8 cellular contexts compared by ENCODE assay signal in the genomic region with DNA sequence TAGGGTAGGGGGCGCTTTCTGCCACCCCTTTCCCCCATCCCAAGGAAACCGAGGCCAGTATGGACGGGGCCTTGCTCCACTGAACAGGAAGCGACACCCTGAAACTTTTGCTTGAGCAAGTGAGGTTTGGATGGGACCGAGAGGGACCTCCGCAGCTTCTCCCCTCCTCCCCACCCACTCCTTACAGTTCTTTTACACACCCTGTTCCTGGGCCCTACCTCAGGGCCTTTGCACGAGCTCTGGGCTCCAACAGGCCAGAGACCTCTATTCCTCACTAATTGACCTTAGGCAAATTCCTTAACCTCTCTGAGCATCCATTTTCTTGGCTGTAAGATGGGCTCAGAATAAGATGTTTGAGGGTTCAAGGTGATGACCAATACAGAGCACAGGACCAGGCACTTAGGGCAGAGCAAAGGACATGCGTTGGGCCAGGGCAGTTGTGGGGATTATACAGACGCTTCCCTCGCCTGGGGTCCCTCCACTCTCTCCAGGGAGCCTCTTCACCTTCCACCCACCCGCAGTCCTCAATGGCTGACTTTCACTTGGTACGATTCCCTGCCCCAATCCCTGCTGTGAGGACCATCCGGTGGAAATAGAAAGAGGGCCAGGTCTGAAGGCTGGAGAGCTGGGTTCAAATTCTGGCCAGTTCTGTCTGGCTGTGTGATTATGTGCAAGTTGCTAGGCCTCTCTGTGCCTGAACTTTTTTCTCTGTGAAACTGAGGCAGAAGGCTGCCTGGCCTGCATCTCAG.
DNase-seq lines count a peak whose midpoint lies in the region; ATAC-seq and TF ChIP-seq lines count a peak whose summit lies in the region.

No MANE protein-coding gene starts in this region.

- TF ChIP-seq POLR2A in vagina (IDR thresholded peaks at IDR 0.05) = no peak

- no peaks in the 10 kb centered on the region for H3K36me3 ChIP-seq in muscle layer of colon (ENCODE audit: insufficient read depth, low read length)
- H3K36me3 ChIP-seq in vagina = no peaks in the 10 kb centered on the region

- DNase-seq in stimulated activated CD4-positive, alpha-beta T cell treated with anti-CD3 and anti-CD28 coated beads, Interleukin-12 subunit alpha, Interleukin-12 subunit beta, amount 100 ng/mL, for 4 hours = peak; percentile 10
- DNase-seq in stimulated activated CD4-positive, alpha-beta T cell treated with anti-CD3 and anti-CD28 coated beads, Interleukin-4, amount 100 ng/mL, for 4 hours = no peak
- DNase-seq in caudate nucleus (lab: John Stamatoyannopoulos, UW) = no peak
- no peak for DNase-seq in vagina (ENCODE audit: extremely low spot score in 2 of 2)
- no peak for DNase-seq in inferior parietal cortex (ENCODE audit: extremely low spot score)
- no peak for DNase-seq in EL

- peak overlapping the region; percentile 90 for H3K27ac ChIP-seq in caudate nucleus (ENCODE audit: low read depth, low read length)
- H3K27ac ChIP-seq in muscle layer of colon (ENCODE audit: low read depth, low read length) = peak overlapping the region; percentile 98
- peak overlapping the region; percentile 96 for H3K27ac ChIP-seq in vagina

- H3K27me3 ChIP-seq in muscle layer of colon (ENCODE audit: control insufficient read depth in 1 of 2, insufficient read depth in 2 of 2, low read length in 2 of 2) (no peaks in the 10 kb centered on the region), vagina (no peaks in the 10 kb centered on the region)

- no peak for ATAC-seq in GM18861 (IDR thresholded peaks at IDR 0.05; ENCODE audit: unreplicated experiment)

- H3K4me1 ChIP-seq in muscle layer of colon (ENCODE audit: insufficient read depth, low read length) (peaks cover 10% of the 10 kb centered on the region), vagina (peaks cover 24% of the 10 kb centered on the region)

- intact Hi-C loops in vagina (cut with DNase I) = no loop called here

- peak overlapping the region in 1 of 2 donors; percentile 47 for H3K4me3 ChIP-seq in muscle layer of colon (ENCODE audit: low read depth in 1 of 2, low read length in 2 of 2)
- H3K4me3 ChIP-seq in vagina = peak overlapping the region; percentile 52 to 56

- TF ChIP-seq CTCF in vagina (IDR thresholded peaks at IDR 0.05) = no peak

- H3K9ac ChIP-seq in muscle layer of colon (ENCODE audit: low read length) = peak overlapping the region; percentile 16

- H3K9me3 ChIP-seq in muscle layer of colon (ENCODE audit: low read length) = no peaks in the 10 kb centered on the region
- H3K9me3 ChIP-seq in vagina = no peaks in the 10 kb centered on the region
